10 cellular contexts compared by ENCODE assay signal in the genomic region with DNA sequence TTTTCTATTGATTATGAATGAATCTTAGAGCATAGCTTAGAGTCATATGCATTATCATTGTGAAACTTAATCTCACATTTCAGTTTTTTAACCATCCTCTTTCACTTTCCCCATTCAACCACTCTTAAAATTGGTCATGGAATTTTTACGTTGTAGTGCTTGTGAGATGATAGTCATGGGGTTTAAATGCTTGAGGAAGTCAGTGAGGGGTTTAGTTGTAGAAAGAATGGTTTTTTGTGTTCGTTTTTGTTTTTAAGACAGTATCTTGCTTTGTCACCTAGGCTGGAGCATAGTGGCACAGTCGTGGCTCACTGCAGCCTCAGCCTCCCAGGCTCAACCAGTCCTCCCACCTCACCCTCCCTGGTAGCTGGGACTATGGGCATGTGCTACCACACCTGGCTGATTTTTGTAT. TPM values are rescaled to one million over a fixed set of nuclear protein-coding genes. Genes with fewer than 3 reads are reported as not detected.
DNase-seq lines count a peak whose midpoint lies in the region; ATAC-seq and TF ChIP-seq lines count a peak whose summit lies in the region.
"Had no signal": no experiment of that assay in that cellular context is flagged by ENCODE, and none has a peak within 500 bp of the region (broad histone marks: within the 10 kb centered on the region; RNA-seq: fewer than 3 reads in every experiment).

No MANE protein-coding gene starts in this region.

- peak overlapping the region; percentile 66 for H3K4me3 Mint-ChIP-seq in activated T-helper 17 cell treated with anti-CD3 and anti-CD28 coated beads, Interleukin-2, amount 50 U/mL, for 72 hours

- intact Hi-C loops in lower leg skin (cut with DNase I; ENCODE audit: low total_unique reads), result no loop called here
- intact Hi-C loops in gastrocnemius medialis (cut with DNase I; ENCODE audit: low total_unique reads), result no loop called here

- in situ Hi-C loops in gastrocnemius medialis (cut with MboI; ENCODE audit: low sequenced_read_pairs in 4 of 4), result no loop called here

- no peaks in the 10 kb centered on the region for H3K27me3 ChIP-seq in gastrocnemius medialis
- H3K27me3 ChIP-seq: SJSA1 had no signal

- no peaks in the 10 kb centered on the region for H3K9me3 ChIP-seq in gastrocnemius medialis
- H3K9me3 ChIP-seq: SJSA1 had no signal

- ATAC-seq in HG03103 (IDR thresholded peaks at IDR 0.05; ENCODE audit: low read depth, unreplicated experiment), result peak; percentile 48
- peak; percentile 84 for ATAC-seq in activated T-helper 17 cell treated with anti-CD3 and anti-CD28 coated beads, Interleukin-2, amount 50 U/mL, for 72 hours (replicated peaks)
- no peak for ATAC-seq in gastrocnemius medialis

- H3K9me3 Mint-ChIP-seq in activated T-helper 17 cell treated with anti-CD3 and anti-CD28 coated beads, Interleukin-2, amount 50 U/mL, for 72 hours, result no peaks in the 10 kb centered on the region

- TF ChIP-seq CTCF in lower leg skin (IDR thresholded peaks at IDR 0.05) (no peak), gastrocnemius medialis (IDR thresholded peaks at IDR 0.05 in 4 of 5, conservative IDR thresholded peaks at IDR 0.05 in 1 of 5) (no peak)

- TF ChIP-seq POLR2A in lower leg skin (IDR thresholded peaks at IDR 0.05) (no peak), gastrocnemius medialis (IDR thresholded peaks at IDR 0.05) (no peak)

- peaks cover 0 to 4% of the 10 kb centered on the region in 2 donors for H3K36me3 ChIP-seq in gastrocnemius medialis

- H3K27ac Mint-ChIP-seq in activated T-helper 17 cell treated with anti-CD3 and anti-CD28 coated beads, Interleukin-2, amount 50 U/mL, for 72 hours, result peak overlapping the region; percentile 87

- H3K4me1 Mint-ChIP-seq in activated T-helper 17 cell treated with anti-CD3 and anti-CD28 coated beads, Interleukin-2, amount 50 U/mL, for 72 hours, result peaks cover 32% of the 10 kb centered on the region

- WGBS in lower leg skin, 2 donors, result 67 to 83% methylated on average over 3 of the region's 3 CpGs

- H3K4me1 ChIP-seq in gastrocnemius medialis, result peaks cover 10 to 38% of the 10 kb centered on the region in 2 donors
- H3K4me1 ChIP-seq: SJSA1 had no signal

- no peak overlapping the region for H3K4me3 ChIP-seq in lower leg skin (ENCODE audit: low read depth, poor library complexity, severe bottlenecking)
- H3K4me3 ChIP-seq in gastrocnemius medialis, result no peak overlapping the region
- H3K4me3 ChIP-seq: SJSA1 had no signal

- H3K27me3 Mint-ChIP-seq in activated T-helper 17 cell treated with anti-CD3 and anti-CD28 coated beads, Interleukin-2, amount 50 U/mL, for 72 hours, result no peaks in the 10 kb centered on the region

- peak; percentile 41 for DNase-seq in stimulated activated naive CD4-positive, alpha-beta T cell treated with Interleukin-2 at 50 U/mL for 16 hours (lab: John Stamatoyannopoulos, UW)
- DNase-seq in stimulated activated naive CD4-positive, alpha-beta T cell (lab: John Stamatoyannopoulos, UW), result no peak
- DNase-seq in UCSD-AML1 (lab: John Stamatoyannopoulos, UW; ENCODE audit: unreplicated experiment) (no peak), lower leg skin (ENCODE audit: low spot score in 2 of 2) (no peak), gastrocnemius medialis (no peak), NCI-H2196 (lab: John Stamatoyannopoulos, UW; ENCODE audit: unreplicated experiment) (no peak)
- DNase-seq: islet precursor cell had no signal

- H3K27ac ChIP-seq in gastrocnemius medialis, result no peak overlapping the region
- H3K27ac ChIP-seq: SJSA1 had no signal

- peaks cover 69% of the 10 kb centered on the region for H3K36me3 Mint-ChIP-seq in activated T-helper 17 cell treated with anti-CD3 and anti-CD28 coated beads, Interleukin-2, amount 50 U/mL, for 72 hours (ENCODE audit: low read depth)

RNA-seq across cellular contexts. Expression of a gene that starts 19.6 kb away (rescaled TPM):
- total RNA-seq in activated T-helper 17 cell treated with anti-CD3 and anti-CD28 coated beads, Interleukin-2, amount 50 U/mL, for 72 hours, result 10 to 100 TPM; 15.1 to 15.8 TPM
- total RNA-seq in lower leg skin (100 to 1,000 TPM in 1 of 4 donors, 10 to 100 TPM in 3; 81.3 to 113 (median 90.6) TPM), gastrocnemius medialis (10 to 100 TPM in 3 of 4 donors, 1 to 10 TPM in 1; 9.1 to 18.5 (median 12.1) TPM)

Comparison
In these comparisons a context has a peak if more than half of its experiments do, and no peak if none do; other contexts are left out.
1. ATAC-seq: peak in HG03103 (single experiment) and activated T-helper 17 cell treated with anti-CD3 and anti-CD28 coated beads, Interleukin-2, amount 50 U/mL, for 72 hours (single experiment); none in gastrocnemius medialis (0 of 2).
2. RNA of a gene that starts 19.6 kb away (total RNA-seq): 81.3 to 113 TPM in lower leg skin; 15.1 to 15.8 TPM in activated T-helper 17 cell treated with anti-CD3 and anti-CD28 coated beads, Interleukin-2, amount 50 U/mL, for 72 hours and 9.1 to 18.5 TPM in gastrocnemius medialis; every median in the first group is over 4 times any median in the second.